Comparison of ENCODE assay signal across 22 cellular contexts in genomic region chr4:183860726-183861125, GRCh38. TPM values are rescaled to one million over a fixed set of nuclear protein-coding genes. Genes with fewer than 3 reads are reported as not detected.
DNase-seq lines count a peak whose midpoint lies in the region; ATAC-seq and TF ChIP-seq lines count a peak whose summit lies in the region.
"Had no signal": no experiment of that assay in that cellular context is flagged by ENCODE, and none has a peak within 500 bp of the region (broad histone marks: within the 10 kb centered on the region; RNA-seq: fewer than 3 reads in every experiment).

No MANE protein-coding gene starts in this region.

- no peaks in the 10 kb centered on the region for H4K20me1 ChIP-seq in smooth muscle cell (ENCODE audit: low read depth)

- no CpG with 5 or more reads among the region's 9 CpGs for WGBS in neuronal stem cell (ENCODE audit: extremely low coverage in 2 of 2, insufficient read length in 2 of 2, insufficient replicate concordance in 1 of 2), 2 donors
- whole genome bisulfite sequencing in smooth muscle cell (ENCODE audit: low lambda C conversion rate), result 89% methylated on average over 9 of the region's 9 CpGs

- ATAC-seq in HG03432 (IDR thresholded peaks at IDR 0.05; ENCODE audit: unreplicated experiment), result no peak
- no peak for ATAC-seq in HG03135 (IDR thresholded peaks at IDR 0.05; ENCODE audit: unreplicated experiment)
- ATAC-seq: lower lobe of right lung, T-cell, upper lobe of right lung had no signal

- H2BK5ac ChIP-seq in neuronal stem cell (ENCODE audit: low read length), result no peak overlapping the region

- H3K4me1 ChIP-seq in neuronal stem cell (ENCODE audit: control insufficient read depth in 2 of 2, insufficient read depth in 1 of 2, low read depth in 1 of 2, low read length in 2 of 2), result peaks cover 5 to 19% of the 10 kb centered on the region in 2 donors
- H3K4me1 ChIP-seq in smooth muscle cell (ENCODE audit: low read depth), result peaks cover 12% of the 10 kb centered on the region
- H3K4me1 ChIP-seq: upper lobe of right lung had no signal

- DNase-seq in DMS53 treated with DMSO at 0.1 percent for 48 hours (lab: John Stamatoyannopoulos, UW; ENCODE audit: unreplicated experiment) (peak; percentile 62), NCI-H1105 treated with DMSO at 0.1 percent for 48 hours (lab: John Stamatoyannopoulos, UW) (peak; percentile 61), dorsolateral prefrontal cortex (no peak), neuronal stem cell (ENCODE audit: low spot score) (no peak), smooth muscle cell (lab: John Stamatoyannopoulos, UW; ENCODE audit: unreplicated experiment) (no peak)
- DNase-seq in activated naive CD4-positive, alpha-beta T cell treated with anti-CD3 and anti-CD28 coated beads, Interleukin-2, amount 50 U/mL, for 16 hours, result no peak
- DNase-seq: activated CD4-positive, alpha-beta T cell treated with anti-CD3 and anti-CD28 coated beads, Interleukin-2, amount 50 U/mL, for 1 hour; brain microvascular endothelial cell; CD8-positive, alpha-beta memory T cell; H7; Karpas-422; kidney; lower lobe of right lung; NCI-H1436 treated with DMSO at 0.1 percent for 48 hours; NCI-H510A; retina; stomach; T-cell; upper lobe of right lung had no signal

- H3K4me2 ChIP-seq in neuronal stem cell (ENCODE audit: insufficient read depth, low read length, poor library complexity, severe bottlenecking) (no peak overlapping the region), smooth muscle cell (no peak overlapping the region)

- H3K18ac ChIP-seq in neuronal stem cell (ENCODE audit: low read length), result no peak overlapping the region

- no peaks in the 10 kb centered on the region for H3F3A ChIP-seq in smooth muscle cell (ENCODE audit: low read depth)

- no peak overlapping the region for H2BK15ac ChIP-seq in neuronal stem cell (ENCODE audit: low read length)

- no peaks in the 10 kb centered on the region for H3K36me3 ChIP-seq in neuronal stem cell (replicated peaks in 1 of 2; ENCODE audit: control insufficient read depth in 2 of 2, insufficient read depth in 2 of 2, low read length in 2 of 2)
- H3K36me3 ChIP-seq in smooth muscle cell (ENCODE audit: low read depth), result no peaks in the 10 kb centered on the region
- H3K36me3 ChIP-seq: brain microvascular endothelial cell, lower lobe of right lung, neutrophil, stomach, upper lobe of right lung had no signal

- TF ChIP-seq CTCF in dorsolateral prefrontal cortex (IDR thresholded peaks at IDR 0.05 in 54 of 56, conservative IDR thresholded peaks at IDR 0.05 in 2 of 56; ENCODE audit: low read depth in 1 of 56, partially characterized antibody in 56 of 56), result no peak
- no peak for TF ChIP-seq CTCF in smooth muscle cell (IDR thresholded peaks at IDR 0.05; ENCODE audit: borderline replicate concordance, insufficient read depth, poor library complexity, severe bottlenecking)

- H3K9me3 ChIP-seq in neuronal stem cell (replicated peaks in 1 of 2; ENCODE audit: control insufficient read depth in 2 of 2, insufficient read depth in 1 of 2, low read depth in 1 of 2, low read length in 2 of 2) (peaks cover 6 to 8% of the 10 kb centered on the region in 2 donors), smooth muscle cell (replicated peaks; ENCODE audit: low read depth) (no peaks in the 10 kb centered on the region)
- H3K9me3 ChIP-seq: lower lobe of right lung, neutrophil, stomach, upper lobe of right lung had no signal

- H3K14ac ChIP-seq in neuronal stem cell (ENCODE audit: low read length), result no peak overlapping the region

- intact Hi-C loops in dorsolateral prefrontal cortex (cut with DNase I), result no loop called here

- no peak overlapping the region for H2BK120ac ChIP-seq in neuronal stem cell (ENCODE audit: low read depth, low read length)

- no peak overlapping the region for H4K8ac ChIP-seq in neuronal stem cell (ENCODE audit: low read depth, low read length)

- H3K79me2 ChIP-seq in smooth muscle cell (ENCODE audit: low read depth), result no peaks in the 10 kb centered on the region

- H4K91ac ChIP-seq in neuronal stem cell (ENCODE audit: low read depth, low read length, poor library complexity), result no peak overlapping the region

- no peak overlapping the region for H2BK12ac ChIP-seq in neuronal stem cell (ENCODE audit: low read length)

- no peaks in the 10 kb centered on the region for H3K79me1 ChIP-seq in neuronal stem cell (ENCODE audit: low read depth, low read length)

- no peak overlapping the region for H2AK5ac ChIP-seq in neuronal stem cell (ENCODE audit: low read depth, low read length)

- H3K4me3 ChIP-seq in dorsolateral prefrontal cortex, result peak overlapping the region in 44 of 59 donors; percentile 5 to 56 (median 34)
- no peak overlapping the region for H3K4me3 ChIP-seq in neuronal stem cell (ENCODE audit: low read length in 2 of 2)
- H3K4me3 ChIP-seq in smooth muscle cell, result no peak overlapping the region
- H3K4me3 ChIP-seq: lower lobe of right lung, stomach, upper lobe of right lung had no signal

- H3K27ac ChIP-seq in dorsolateral prefrontal cortex (no peak overlapping the region), neuronal stem cell (replicated peaks; ENCODE audit: low read length) (no peak overlapping the region), smooth muscle cell (ENCODE audit: low read depth) (no peak overlapping the region)
- H3K27ac ChIP-seq: brain microvascular endothelial cell, lower lobe of right lung, neutrophil, stomach, upper lobe of right lung had no signal

- no peaks in the 10 kb centered on the region for H3K27me3 ChIP-seq in dorsolateral prefrontal cortex
- H3K27me3 ChIP-seq in neuronal stem cell (ENCODE audit: control insufficient read depth in 3 of 3, insufficient read depth in 3 of 3, low read depth in 1 of 3, low read length in 3 of 3), result peaks cover 0 to 27% (median 0%) of the 10 kb centered on the region in 3 experiments
- H3K27me3 ChIP-seq in smooth muscle cell (ENCODE audit: low read depth), result no peaks in the 10 kb centered on the region
- H3K27me3 ChIP-seq: neutrophil, stomach, upper lobe of right lung had no signal

- H3K9ac ChIP-seq in neuronal stem cell (ENCODE audit: low read depth, low read length, poor library complexity) (no peak overlapping the region), smooth muscle cell (ENCODE audit: low read depth) (no peak overlapping the region)

- peak overlapping the region; percentile 33 for H2AFZ ChIP-seq in neuronal stem cell (ENCODE audit: low read length)
- no peak overlapping the region for H2AFZ ChIP-seq in smooth muscle cell (ENCODE audit: low read depth)

- H3K4ac ChIP-seq in neuronal stem cell (ENCODE audit: low read length), result no peak overlapping the region

- no peak overlapping the region for H3K23ac ChIP-seq in neuronal stem cell (ENCODE audit: low read depth, low read length, poor library complexity)

RNA-seq across cellular contexts. Expression of gene STOX2, which starts 44.4 kb away (rescaled TPM):
- 100 to 1,000 TPM in 2 of 120 experiments, 10 to 100 TPM in 118; 50.8 to 117 (median 73.3) TPM for total RNA-seq in dorsolateral prefrontal cortex
- polyA plus RNA-seq in neuronal stem cell (2013, experiment 1 of 2), result 14.2 TPM
- 16.3 TPM for polyA plus RNA-seq in neuronal stem cell (2013, experiment 2 of 2)
- 4.2 and 4.6 TPM in 2 replicates for total RNA-seq in smooth muscle cell
- polyA plus RNA-seq in smooth muscle cell, result 1.3 and 5.6 TPM in 2 replicates
- total RNA-seq: CD8-positive, alpha-beta memory T cell had no signal
- polyA plus RNA-seq: CD8-positive, alpha-beta memory T cell had no signal

Comparison
In these comparisons a context has a peak if more than half of its experiments do, and no peak if none do; other contexts are left out.
1. DNase-seq: peak in DMS53 treated with DMSO at 0.1 percent for 48 hours (single experiment) and NCI-H1105 treated with DMSO at 0.1 percent for 48 hours (single experiment); none in dorsolateral prefrontal cortex (0 of 10), neuronal stem cell (single experiment), activated naive CD4-positive, alpha-beta T cell treated with anti-CD3 and anti-CD28 coated beads, Interleukin-2, amount 50 U/mL, for 16 hours (single experiment) and smooth muscle cell (single experiment).
2. H3K4me3 ChIP-seq: peak in dorsolateral prefrontal cortex (44 of 59); none in neuronal stem cell (0 of 2) and smooth muscle cell (single experiment).